Comparison of ENCODE assay signal across 1 cellular context in genomic region chr18:58429442-58429841, GRCh38.
TF ChIP-seq lines count a peak whose summit lies in the region.

No MANE protein-coding gene starts in this region.

TF ChIP-seq in GM23338, 12 proteins besides CTCF, POLR2A, EP300 and RAD21 (continued from another document):
- TF ChIP-seq REST (IDR thresholded peaks at IDR 0.05; ENCODE audit: unreplicated experiment): no peak
- no peak for TF ChIP-seq ZNF114 (CRISPR knock-in tag; IDR thresholded peaks at IDR 0.05)
- no peak for TF ChIP-seq EZH2 (IDR thresholded peaks at IDR 0.05; ENCODE audit: low read depth, unreplicated experiment)
- TF ChIP-seq JUNB (IDR thresholded peaks at IDR 0.05; ENCODE audit: unreplicated experiment): no peak
- TF ChIP-seq POLR2AphosphoS5 (IDR thresholded peaks at IDR 0.05; ENCODE audit: low read depth): no peak
- TF ChIP-seq ZNF462 (CRISPR knock-in tag; IDR thresholded peaks at IDR 0.05): no peak
- TF ChIP-seq STAT1 (IDR thresholded peaks at IDR 0.05; ENCODE audit: unreplicated experiment): no peak
- TF ChIP-seq ZNF331 (CRISPR knock-in tag; IDR thresholded peaks at IDR 0.05; ENCODE audit: low read depth): no peak
